ENCODE assay signal across 9 cellular contexts in the genomic region with DNA sequence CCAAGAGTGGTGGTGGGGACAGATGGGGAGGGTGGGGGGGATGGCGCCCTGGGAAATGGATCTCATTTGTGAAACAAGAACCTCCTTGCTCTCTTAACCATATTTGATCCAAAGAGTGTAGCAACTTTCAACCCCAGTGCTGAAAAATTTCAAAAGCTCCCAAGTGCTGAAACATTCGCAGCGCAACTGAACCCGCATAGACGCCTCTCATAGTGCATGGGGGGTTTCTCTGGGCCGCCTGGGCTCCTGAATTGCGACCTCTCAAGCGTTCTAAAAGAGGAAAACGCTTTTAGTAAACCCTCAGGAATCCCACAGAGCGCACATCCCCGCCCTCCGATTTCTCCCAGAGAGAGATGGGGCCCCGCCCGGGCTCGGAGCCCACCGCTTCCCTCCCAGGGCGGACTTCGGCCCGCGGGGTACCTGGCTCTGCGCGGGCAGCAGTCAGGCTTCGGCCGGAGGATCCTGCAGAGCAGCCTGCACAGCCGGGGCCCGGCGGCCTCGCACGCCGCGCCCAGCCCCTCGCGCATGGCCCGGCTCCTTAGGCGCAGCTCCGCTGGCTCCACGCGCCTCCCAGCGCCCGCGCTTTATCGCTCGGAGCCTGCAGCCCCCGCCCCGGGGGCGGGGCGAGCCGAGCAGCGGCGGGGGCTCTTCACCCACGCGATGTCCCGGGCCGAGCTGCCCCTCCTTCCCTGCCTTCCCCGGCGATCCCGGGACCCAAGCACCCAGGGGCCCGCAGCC. TPM values are rescaled to one million over a fixed set of nuclear protein-coding genes. Genes with fewer than 3 reads are reported as not detected.
DNase-seq lines count a peak whose midpoint lies in the region; ATAC-seq and TF ChIP-seq lines count a peak whose summit lies in the region.
"Had no signal": no experiment of that assay in that cellular context is flagged by ENCODE, and none has a peak within 500 bp of the region (broad histone marks: within the 10 kb centered on the region; RNA-seq: fewer than 3 reads in every experiment).

No MANE protein-coding gene starts in this region.

- H3K9me3 ChIP-seq in iPS-20b (ENCODE audit: insufficient read depth, low read depth, low read length) (no peaks in the 10 kb centered on the region), esophagus squamous epithelium (no peaks in the 10 kb centered on the region)

- H3K27ac Mint-ChIP-seq in activated T-helper 17 cell treated with anti-CD3 and anti-CD28 coated beads, Interleukin-2, amount 50 U/mL, for 72 hours = no peak overlapping the region
- H3K27ac Mint-ChIP-seq in stimulated activated memory B cell treated with anti-CD40 and anti-IgM and Interleukin-4, amounts not matched to agents 10 μg/mL and 1 μg/mL and 100 μg/mL, for 72 hours = no peak overlapping the region

- no peak for ATAC-seq in activated T-helper 17 cell treated with anti-CD3 and anti-CD28 coated beads, Interleukin-2, amount 50 U/mL, for 72 hours (replicated peaks)
- peak; percentile 24 for ATAC-seq in stimulated activated memory B cell treated with anti-CD40 and anti-IgM and Interleukin-4, amounts not matched to agents 10 μg/mL and 1 μg/mL and 100 μg/mL, for 72 hours

- intact Hi-C loops in esophagus squamous epithelium (cut with DNase I) = no loop called here

- no peak for TF ChIP-seq POLR2A in esophagus squamous epithelium (IDR thresholded peaks at IDR 0.05)

- TF ChIP-seq CTCF in esophagus squamous epithelium (IDR thresholded peaks at IDR 0.05) = no peak

- H3K27me3 Mint-ChIP-seq in activated T-helper 17 cell treated with anti-CD3 and anti-CD28 coated beads, Interleukin-2, amount 50 U/mL, for 72 hours = peaks cover 37% of the 10 kb centered on the region
- peaks cover 68% of the 10 kb centered on the region for H3K27me3 Mint-ChIP-seq in stimulated activated memory B cell treated with anti-CD40 and anti-IgM and Interleukin-4, amounts not matched to agents 10 μg/mL and 1 μg/mL and 100 μg/mL, for 72 hours

- no peaks in the 10 kb centered on the region for H3K9me3 Mint-ChIP-seq in activated T-helper 17 cell treated with anti-CD3 and anti-CD28 coated beads, Interleukin-2, amount 50 U/mL, for 72 hours
- H3K9me3 Mint-ChIP-seq in stimulated activated memory B cell treated with anti-CD40 and anti-IgM and Interleukin-4, amounts not matched to agents 10 μg/mL and 1 μg/mL and 100 μg/mL, for 72 hours = no peaks in the 10 kb centered on the region

- peak overlapping the region; percentile 48; the same call in 1 of the 2 replicates for H3K9ac ChIP-seq in iPS-20b (ENCODE audit: low read depth, low read length)

- H3K27ac ChIP-seq in iPS-20b (ENCODE audit: low read length) (no peak overlapping the region), esophagus squamous epithelium (no peak overlapping the region)

- H3K4me1 Mint-ChIP-seq in activated T-helper 17 cell treated with anti-CD3 and anti-CD28 coated beads, Interleukin-2, amount 50 U/mL, for 72 hours = peaks cover 5% of the 10 kb centered on the region
- peaks cover 7% of the 10 kb centered on the region for H3K4me1 Mint-ChIP-seq in stimulated activated memory B cell treated with anti-CD40 and anti-IgM and Interleukin-4, amounts not matched to agents 10 μg/mL and 1 μg/mL and 100 μg/mL, for 72 hours

- H3K27me3 ChIP-seq in iPS-20b (ENCODE audit: insufficient read depth, low read length) = peaks cover 38% of the 10 kb centered on the region
- H3K27me3 ChIP-seq in esophagus squamous epithelium = peaks cover 5 to 89% (median 7%) of the 10 kb centered on the region in 4 donors

- H3K4me3 Mint-ChIP-seq in activated T-helper 17 cell treated with anti-CD3 and anti-CD28 coated beads, Interleukin-2, amount 50 U/mL, for 72 hours = peak overlapping the region; percentile 52
- peak overlapping the region; percentile 58 for H3K4me3 Mint-ChIP-seq in stimulated activated memory B cell treated with anti-CD40 and anti-IgM and Interleukin-4, amounts not matched to agents 10 μg/mL and 1 μg/mL and 100 μg/mL, for 72 hours

- H3K4me1 ChIP-seq in iPS-20b (ENCODE audit: insufficient read depth, low read length) (no peaks in the 10 kb centered on the region), esophagus squamous epithelium (peaks cover 5 to 19% (median 7%) of the 10 kb centered on the region in 3 donors)

- 14 to 22% methylated on average over 9 to 19 of the region's 58 CpGs for WGBS in esophagus squamous epithelium, 2 donors

- peak overlapping the region; percentile 63 for H3K4me3 ChIP-seq in iPS-20b (ENCODE audit: low read length)
- peak overlapping the region in 2 of 4 donors; percentile 30 to 52 for H3K4me3 ChIP-seq in esophagus squamous epithelium

- DNase-seq in NCI-H1417 (lab: John Stamatoyannopoulos, UW) (peak; percentile 5 to 55 (median 28)), NCI-H1417 treated with DMSO at 0.1 percent for 48 hours (lab: John Stamatoyannopoulos, UW) (no peak), ureter (ENCODE audit: low spot score) (no peak), NCI-H1694 treated with DMSO at 0.1 percent for 48 hours (lab: John Stamatoyannopoulos, UW) (no peak), esophagus squamous epithelium (lab: John Stamatoyannopoulos, UW) (no peak)

- no peaks in the 10 kb centered on the region for H3K36me3 Mint-ChIP-seq in activated T-helper 17 cell treated with anti-CD3 and anti-CD28 coated beads, Interleukin-2, amount 50 U/mL, for 72 hours (ENCODE audit: low read depth)
- H3K36me3 Mint-ChIP-seq in stimulated activated memory B cell treated with anti-CD40 and anti-IgM and Interleukin-4, amounts not matched to agents 10 μg/mL and 1 μg/mL and 100 μg/mL, for 72 hours = no peaks in the 10 kb centered on the region

- H3K36me3 ChIP-seq in iPS-20b (ENCODE audit: insufficient read depth, low read depth, low read length) = no peaks in the 10 kb centered on the region
- no peaks in the 10 kb centered on the region for H3K36me3 ChIP-seq in esophagus squamous epithelium

RNA-seq across cellular contexts. Expression of gene NOS2, which starts 7.0 kb away (rescaled TPM):
- total RNA-seq in activated T-helper 17 cell treated with anti-CD3 and anti-CD28 coated beads, Interleukin-2, amount 50 U/mL, for 72 hours = not detected
- total RNA-seq in ureter = 0.23 TPM
- total RNA-seq in esophagus squamous epithelium = 1 to 10 TPM in 2 of 4 donors, under 1 TPM in 2; 0.11 to 2.7 (median 0.86) TPM
- total RNA-seq: NCI-H460 had no signal

Comparison
In these comparisons a context has a peak if more than half of its experiments do, and no peak if none do; other contexts are left out.
1. DNase-seq: peak in NCI-H1417 (3 of 3); none in NCI-H1417 treated with DMSO at 0.1 percent for 48 hours (single experiment), ureter (single experiment), NCI-H1694 treated with DMSO at 0.1 percent for 48 hours (single experiment) and esophagus squamous epithelium (single experiment).